Comparison of ENCODE assay signal across 8 cellular contexts in the genomic region with DNA sequence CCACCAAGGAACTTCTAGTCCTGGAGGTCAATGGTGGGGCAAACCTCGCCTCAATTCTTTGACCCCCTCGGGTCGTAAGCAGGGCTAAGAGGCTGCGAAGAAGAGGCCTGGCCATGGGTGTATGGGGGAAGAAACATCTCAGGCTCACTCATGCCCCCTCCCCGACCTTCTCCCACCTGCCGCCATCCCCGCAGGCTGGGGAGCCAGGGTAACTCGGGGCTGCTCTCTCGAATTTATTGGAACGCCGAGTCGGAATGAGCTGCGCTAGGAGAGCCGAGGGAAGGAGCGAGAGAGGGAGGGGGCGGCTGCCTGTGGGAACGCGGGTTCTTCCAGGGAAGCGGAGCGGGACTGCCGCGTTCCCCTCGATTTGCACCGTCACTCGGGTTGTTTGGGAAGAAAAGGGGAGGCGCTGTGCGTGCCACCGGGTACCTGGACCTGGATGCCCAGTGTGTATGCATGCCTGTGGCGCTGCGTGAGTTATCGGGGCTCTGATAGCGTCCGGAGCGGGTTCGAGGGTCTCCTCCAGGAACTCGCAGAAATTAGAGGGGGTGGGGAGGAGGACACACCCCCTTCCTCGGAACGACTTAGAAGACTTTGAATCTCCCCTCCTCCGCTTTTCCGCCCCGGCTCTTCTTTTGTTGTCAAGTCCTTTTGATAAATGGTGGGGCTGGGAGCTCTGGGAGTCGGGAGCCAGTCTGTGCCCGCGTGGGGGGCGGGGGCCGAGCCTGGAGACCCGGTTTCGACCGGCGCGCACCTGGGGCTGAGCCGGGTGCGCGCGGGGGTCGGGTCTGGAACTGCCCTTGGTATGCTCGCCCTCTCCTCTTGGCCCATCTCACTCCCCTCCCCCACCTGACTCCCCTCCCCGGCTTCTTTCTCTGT. TPM values are rescaled to one million over a fixed set of nuclear protein-coding genes. Genes with fewer than 3 reads are reported as not detected.
DNase-seq lines count a peak whose midpoint lies in the region; ATAC-seq and TF ChIP-seq lines count a peak whose summit lies in the region.

No MANE protein-coding gene starts in this region.

- H3K4me3 Mint-ChIP-seq in activated T-cell treated with anti-CD3 and anti-CD28 coated beads, Interleukin-2, amount 50 U/mL, for 4 hours, result peak overlapping the region; percentile 80

- peak overlapping the region; percentile 83 to 91 for H3K27ac ChIP-seq in lung (ENCODE audit: low read depth in 1 of 2, low read length in 1 of 2)
- peak overlapping the region; percentile 93 to 97 for H3K27ac ChIP-seq in tibial artery

- H3K9me3 Mint-ChIP-seq in activated T-cell treated with anti-CD3 and anti-CD28 coated beads, Interleukin-2, amount 50 U/mL, for 4 hours, result no peaks in the 10 kb centered on the region

- H3K9me3 ChIP-seq in lung (ENCODE audit: control insufficient read depth in 2 of 2, insufficient read depth in 1 of 2, low read length in 1 of 2), result no peaks in the 10 kb centered on the region
- H3K9me3 ChIP-seq in tibial artery, result no peaks in the 10 kb centered on the region

- H3K4me1 ChIP-seq in lung (ENCODE audit: control insufficient read depth in 2 of 2, insufficient read depth in 2 of 2, low read length in 2 of 2) (peaks cover 0 to 8% of the 10 kb centered on the region in 2 donors), tibial artery (peaks cover 0 to 40% (median 33%) of the 10 kb centered on the region in 4 donors)

- peak overlapping the region; percentile 79 for H3K4me3 ChIP-seq in choroid plexus epithelial cell (ENCODE audit: low read depth, low read length)
- peak overlapping the region; percentile 38 for H3K4me3 ChIP-seq in lung
- H3K4me3 ChIP-seq in tibial artery, result peak overlapping the region; percentile 88 to 92

- peaks cover 40% of the 10 kb centered on the region for H3K4me1 Mint-ChIP-seq in activated T-cell treated with anti-CD3 and anti-CD28 coated beads, Interleukin-2, amount 50 U/mL, for 4 hours (ENCODE audit: low read depth)

- H3K36me3 ChIP-seq in lung (ENCODE audit: control insufficient read depth in 2 of 2, insufficient read depth in 2 of 2, low read length in 2 of 2) (peaks cover 0 to 13% of the 10 kb centered on the region in 2 donors), tibial artery (peaks cover 12 to 14% (median 13%) of the 10 kb centered on the region in 3 donors)

- no peak for ATAC-seq in activated T-cell treated with anti-CD3 and anti-CD28 coated beads, Interleukin-2, amount 50 U/mL, for 4 hours
- ATAC-seq in lung (ENCODE audit: insufficient read depth, low FRiP score) (no peak), GM21619 (IDR thresholded peaks at IDR 0.05; ENCODE audit: unreplicated experiment) (no peak)

- no peaks in the 10 kb centered on the region for H3K27me3 ChIP-seq in lung (ENCODE audit: control insufficient read depth, insufficient read depth)
- H3K27me3 ChIP-seq in tibial artery, result no peaks in the 10 kb centered on the region

- H3K36me3 Mint-ChIP-seq in activated T-cell treated with anti-CD3 and anti-CD28 coated beads, Interleukin-2, amount 50 U/mL, for 4 hours (ENCODE audit: insufficient read depth), result no peaks in the 10 kb centered on the region

- peaks cover 67% of the 10 kb centered on the region for H3K27me3 Mint-ChIP-seq in activated T-cell treated with anti-CD3 and anti-CD28 coated beads, Interleukin-2, amount 50 U/mL, for 4 hours (ENCODE audit: low read depth)

- DNase-seq in activated T-cell treated with anti-CD3 and anti-CD28 coated beads, Interleukin-2, amount 50 U/mL, for 4 hours, result no peak
- DNase-seq in activated T-cell treated with anti-CD3 and anti-CD28 coated beads, Interleukin-2, amount 50 U/mL, for 1 hour, result no peak
- DNase-seq in NCI-H526 (lab: John Stamatoyannopoulos, UW), result peak; percentile 53 to 72
- no peak for DNase-seq in choroid plexus epithelial cell (ENCODE audit: low read depth)
- DNase-seq in lung (ENCODE audit: low spot score), result peak; percentile 44
- peak; percentile 41 to 73 for DNase-seq in tibial artery
- no peak for DNase-seq in activated gamma-delta T cell treated with Interleukin-2 at 50 U/mL for 16 hours

- TF ChIP-seq CTCF in choroid plexus epithelial cell (conservative IDR thresholded peaks at IDR 0.05; ENCODE audit: low read depth, low read length) (no peak), lung (IDR thresholded peaks at IDR 0.05; ENCODE audit: control extremely low read depth, extremely low read depth) (no peak), tibial artery (IDR thresholded peaks at IDR 0.05) (no peak)

- WGBS in lung, 2 donors, result 0 to 1% methylated on average over 56 to 58 of the region's 58 CpGs

- intact Hi-C loops in tibial artery (cut with DNase I; ENCODE audit: low total_unique reads), result loop anchor here (5.0 kb wide), 1 partner anchor 259 kb away; no protein-coding TSS in a partner anchor

RNA-seq across cellular contexts. Expression of a gene that starts 1.8 kb away (rescaled TPM):
- under 1 TPM; 0.16 to 0.30 (median 0.27) TPM for total RNA-seq in activated T-cell treated with anti-CD3 and anti-CD28 coated beads, Interleukin-2, amount 50 U/mL, for 4 hours
- total RNA-seq in lung, result 10 to 100 TPM; 24.8 to 37.8 TPM
- polyA plus RNA-seq in lung, result 10 to 100 TPM; 11.7 to 32.1 TPM

RNA-seq across cellular contexts. Expression of a gene that starts 28.0 kb away (rescaled TPM):
- total RNA-seq in activated T-cell treated with anti-CD3 and anti-CD28 coated beads, Interleukin-2, amount 50 U/mL, for 4 hours, result not detected
- 10 to 100 TPM; 15.5 to 40.8 TPM for total RNA-seq in lung
- 10 to 100 TPM; 12.1 to 27.8 TPM for polyA plus RNA-seq in lung

Comparison
In these comparisons a context has a peak if more than half of its experiments do, and no peak if none do; other contexts are left out.
1. DNase-seq: peak in NCI-H526 (2 of 2), lung (single experiment) and tibial artery (2 of 2); none in activated T-cell treated with anti-CD3 and anti-CD28 coated beads, Interleukin-2, amount 50 U/mL, for 4 hours (single experiment), activated T-cell treated with anti-CD3 and anti-CD28 coated beads, Interleukin-2, amount 50 U/mL, for 1 hour (single experiment), choroid plexus epithelial cell (single experiment) and activated gamma-delta T cell treated with Interleukin-2 at 50 U/mL for 16 hours (single experiment).
2. H3K4me3 ChIP-seq: peak in every context shown above with its lines; median percentile 90 in tibial artery; 79 in choroid plexus epithelial cell; 38 in lung.
3. RNA of a gene that starts 1.8 kb away (total RNA-seq): 24.8 to 37.8 TPM in lung; 0.16 to 0.30 TPM in activated T-cell treated with anti-CD3 and anti-CD28 coated beads, Interleukin-2, amount 50 U/mL, for 4 hours; every median in the first group is over 10 times any median in the second.
4. RNA of a gene that starts 28.0 kb away (total RNA-seq): 15.5 to 40.8 TPM in lung; not detected in activated T-cell treated with anti-CD3 and anti-CD28 coated beads, Interleukin-2, amount 50 U/mL, for 4 hours; every median in the first group is over 10 times any median in the second.